19 cellular contexts compared by ENCODE assay signal in genomic region chr1:53341521-53341895, GRCh38. TPM values are rescaled to one million over a fixed set of nuclear protein-coding genes. Genes with fewer than 3 reads are reported as not detected.
A peak's percentile ranks its signal among the peaks of the same experiment; 100 is the strongest.
DNase-seq lines count a peak whose midpoint lies in the region; ATAC-seq, FAIRE-seq and TF ChIP-seq lines count a peak whose summit lies in the region.
"Had no signal": no experiment of that assay in that cellular context is flagged by ENCODE, and none has a peak within 500 bp of the region (broad histone marks: within the 10 kb centered on the region; RNA-seq: fewer than 3 reads in every experiment).

No MANE protein-coding gene starts in this region.

- TF ChIP-seq CTCF in right lobe of liver (IDR thresholded peaks at IDR 0.05) (no peak), HepG2 (CRISPR knock-in tag; IDR thresholded peaks at IDR 0.05) (no peak), chondrocyte (IDR thresholded peaks at IDR 0.05) (no peak), GM23338 (conservative IDR thresholded peaks at IDR 0.05; ENCODE audit: low read depth in 2 of 2) (no peak)

- ATAC-seq in right lobe of liver (no peak), HepG2 (no peak), GM23338 (no peak)

- TF ChIP-seq EP300 in HepG2 (IDR thresholded peaks at IDR 0.05; ENCODE audit: low read depth in 2 of 2, low read length in 2 of 2) (no peak), HepG2 (CRISPR knock-in tag; IDR thresholded peaks at IDR 0.05; ENCODE audit: borderline replicate concordance) (no peak)

- no peak overlapping the region for H3K4me3 Mint-ChIP-seq in chondrocyte (ENCODE audit: unreplicated experiment)
- H3K4me3 Mint-ChIP-seq in GM23338, result no peak overlapping the region
- H3K4me3 Mint-ChIP-seq: CD4-positive, alpha-beta memory T cell had no signal

- FAIRE-seq in HepG2 (lab: Jason Lieb, UNC), result no peak
- FAIRE-seq: G401.6, GM12892, GM19239 had no signal

- H3K27ac ChIP-seq in right lobe of liver (no peak overlapping the region), HepG2 (ENCODE audit: extremely low read length, insufficient read depth, low read length) (no peak overlapping the region), GM23338 (ENCODE audit: low read depth) (no peak overlapping the region)

- H3K4me2 ChIP-seq in HepG2 (ENCODE audit: low read depth, low read length) (no peak overlapping the region), GM23338 (no peak overlapping the region)

- no peaks in the 10 kb centered on the region for H3K9me2 ChIP-seq in GM23338 (ENCODE audit: insufficient read depth)

- 50% methylated on average over 5 of the region's 5 CpGs for WGBS in right lobe of liver (ENCODE audit: insufficient coverage, low coverage, low lambda C conversion rate, missing lambda C conversion rate)
- 38% methylated on average over 5 of the region's 5 CpGs for WGBS in HepG2 (ENCODE audit: low lambda C conversion rate)

- POLR2A ChIA-PET in HepG2 (lab: Yijun Ruan, JAX), result no interaction called here

- H3K27me3 ChIP-seq in right lobe of liver, result no peaks in the 10 kb centered on the region
- H3K27me3 ChIP-seq in HepG2 (ENCODE audit: control insufficient read depth in 1 of 2, insufficient read depth in 2 of 2, low read length in 2 of 2), result peaks cover 4 to 16% of the 10 kb centered on the region in 2 experiments; a peak in 2 of 5 replicates
- H3K27me3 ChIP-seq in GM23338 (ENCODE audit: insufficient read depth), result no peaks in the 10 kb centered on the region
- H3K27me3 ChIP-seq: BE2C had no signal

- no peak overlapping the region for H3K9ac ChIP-seq in HepG2 (ENCODE audit: insufficient read depth, low read depth, low read length)

- in situ Hi-C loops in HepG2 (cut with HindIII; ENCODE audit: extremely low pct_ligation_motif_present, low pct_unique_long_range_greater_than_20kb), result no loop called here

- H3K36me3 Mint-ChIP-seq in chondrocyte (ENCODE audit: low read depth) (no peaks in the 10 kb centered on the region), GM23338 (ENCODE audit: low read depth) (peaks cover 10% of the 10 kb centered on the region)
- H3K36me3 Mint-ChIP-seq: CD4-positive, alpha-beta memory T cell had no signal

- H3K27me3 Mint-ChIP-seq in chondrocyte (ENCODE audit: low read depth), result no peaks in the 10 kb centered on the region
- peaks cover 21% of the 10 kb centered on the region for H3K27me3 Mint-ChIP-seq in GM23338 (ENCODE audit: insufficient read depth, low read depth, poor library complexity)
- H3K27me3 Mint-ChIP-seq: CD4-positive, alpha-beta memory T cell had no signal

- no peaks in the 10 kb centered on the region for H3K9me3 Mint-ChIP-seq in chondrocyte (ENCODE audit: low read depth)
- H3K9me3 Mint-ChIP-seq in GM23338, result peaks cover 5% of the 10 kb centered on the region; the same call in 2 of the 3 replicates
- H3K9me3 Mint-ChIP-seq: CD4-positive, alpha-beta memory T cell had no signal

- no peak overlapping the region for H3K27ac Mint-ChIP-seq in chondrocyte (ENCODE audit: unreplicated experiment)
- H3K27ac Mint-ChIP-seq in GM23338, result no peak overlapping the region

- H3K4me1 ChIP-seq in right lobe of liver (no peaks in the 10 kb centered on the region), HepG2 (ENCODE audit: insufficient read depth, low read length) (peaks cover 11% of the 10 kb centered on the region), GM23338 (ENCODE audit: insufficient read depth) (no peaks in the 10 kb centered on the region)
- H3K4me1 ChIP-seq: BE2C had no signal

- H3K79me2 ChIP-seq in HepG2 (ENCODE audit: insufficient read depth, low read length) (no peaks in the 10 kb centered on the region), GM23338 (replicated peaks; ENCODE audit: insufficient read depth) (no peaks in the 10 kb centered on the region)

- no peaks in the 10 kb centered on the region for H3K36me3 ChIP-seq in right lobe of liver
- no peaks in the 10 kb centered on the region for H3K36me3 ChIP-seq in HepG2 (replicated peaks in 1 of 2; ENCODE audit: control insufficient read depth in 1 of 2, insufficient read depth in 2 of 2, low read length in 2 of 2)
- no peaks in the 10 kb centered on the region for H3K36me3 ChIP-seq in GM23338 (ENCODE audit: insufficient read depth)
- H3K36me3 ChIP-seq: BE2C had no signal

- CTCF ChIA-PET in HepG2 (lab: Yijun Ruan, JAX; ENCODE audit: low intra/inter-chr PET ratio, low total read pairs), result no interaction called here

- H3F3A ChIP-seq in GM23338 (replicated peaks; ENCODE audit: low read depth), result no peaks in the 10 kb centered on the region

- no TSS peak for BruUV-seq in HepG2 (replicated peaks; lab: Mats Ljungman, UMichigan)

- TF ChIP-seq RAD21 in HepG2 (CRISPR knock-in tag; IDR thresholded peaks at IDR 0.05), result no peak

- no peak overlapping the region for H3K4me3 ChIP-seq in right lobe of liver
- no peak overlapping the region for H3K4me3 ChIP-seq in HepG2 (replicated peaks in 1 of 3; ENCODE audit: insufficient read depth in 1 of 3, low read depth in 2 of 3, low read length in 3 of 3)
- H3K4me3 ChIP-seq in GM23338, result no peak overlapping the region

- no peaks in the 10 kb centered on the region for H4K20me1 ChIP-seq in HepG2 (ENCODE audit: insufficient read depth, low read length)
- no peaks in the 10 kb centered on the region for H4K20me1 ChIP-seq in GM23338 (replicated peaks; ENCODE audit: insufficient read depth)

- TF ChIP-seq POLR2A in right lobe of liver (IDR thresholded peaks at IDR 0.05) (no peak), HepG2 (IDR thresholded peaks at IDR 0.05; ENCODE audit: insufficient read depth in 1 of 2, low read depth in 2 of 2, low read length in 2 of 2) (no peak)

- H3K9me3 ChIP-seq in right lobe of liver (no peaks in the 10 kb centered on the region), HepG2 (ENCODE audit: low read length) (no peaks in the 10 kb centered on the region)
- H3K9me3 ChIP-seq: BE2C had no signal

- intact Hi-C loops in right lobe of liver (cut with DNase I), result no loop called here
- intact Hi-C loops in HepG2 (cut with micrococcal nuclease; ENCODE audit: unreplicated experiment), result no loop called here
- intact Hi-C loops in posterior vena cava (cut with DNase I), result no loop called here

- DNase-seq in right lobe of liver, result peak in 2 of 3 donors; percentile 16 to 28
- DNase-seq in HepG2 (ENCODE audit: low spot score), result no peak
- DNase-seq in chondrocyte (ENCODE audit: low spot score), result peak; percentile 54
- DNase-seq in posterior vena cava (ENCODE audit: low spot score), result peak; percentile 56
- no peak for DNase-seq in medulla oblongata (ENCODE audit: extremely low spot score)
- DNase-seq in GM23338 (ENCODE audit: low spot score), result no peak
- DNase-seq in NCI-H1417 (lab: John Stamatoyannopoulos, UW), result no peak
- DNase-seq: BE2C; CD4-positive, alpha-beta memory T cell; DMS79 treated with DMSO at 0.1 percent for 48 hours; GOT3; KG1; NCI-H1048; NCI-H226; NCI-H526 treated with DMSO at 0.1 percent for 48 hours; RPMI8226 had no signal

- H2AFZ ChIP-seq in HepG2 (ENCODE audit: low read length) (no peak overlapping the region), GM23338 (no peak overlapping the region)

- H3K4me1 Mint-ChIP-seq in chondrocyte (ENCODE audit: low read depth), result peaks cover 6% of the 10 kb centered on the region
- peaks cover 7% of the 10 kb centered on the region for H3K4me1 Mint-ChIP-seq in GM23338
- H3K4me1 Mint-ChIP-seq: CD4-positive, alpha-beta memory T cell had no signal

TF ChIP-seq in HepG2, 621 proteins besides CTCF, POLR2A, EP300 and RAD21 (continues in another document):
- no peak for TF ChIP-seq AGO2 (optimal IDR thresholded peaks at IDR 0.05; ENCODE audit: low read depth, low read length)
- TF ChIP-seq JDP2 (CRISPR knock-in tag; IDR thresholded peaks at IDR 0.05; ENCODE audit: borderline replicate concordance), result no peak
- TF ChIP-seq HNRNPLL (IDR thresholded peaks at IDR 0.05; ENCODE audit: low read depth, low read length, poor library complexity, severe bottlenecking), result no peak
- no peak for TF ChIP-seq ZNF317 (CRISPR knock-in tag; IDR thresholded peaks at IDR 0.05)
- no peak for TF ChIP-seq ZNF382 (CRISPR knock-in tag; IDR thresholded peaks at IDR 0.05; ENCODE audit: borderline replicate concordance)

TF ChIP-seq in GM23338, 12 proteins besides CTCF, POLR2A, EP300 and RAD21 (continues in another document):
- no peak for TF ChIP-seq ETS1 (IDR thresholded peaks at IDR 0.05)

RNA-seq across cellular contexts. Expression of gene LRP8, which starts 13.6 kb away (rescaled TPM):
- total RNA-seq in right lobe of liver (1 to 10 TPM in 2 of 6 experiments, under 1 TPM in 4; 0.21 to 1.2 (median 0.56) TPM), HepG2 (2016; rRNA removed; fragmentation: Illumina TruSeq; extraction: Trizol) (7.7 and 17.4 TPM in 2 replicates), chondrocyte (7.1 to 14.5 TPM (median 8.3 TPM) in 3 replicates), posterior vena cava (1 to 10 TPM; 5.7 to 7.2 TPM)
- 2.2 and 4.4 TPM in 2 replicates for total RNA-seq in HepG2 (2016; cell fraction: cytosol; rRNA removed; fragmentation: Illumina TruSeq; extraction: Trizol; ENCODE audit: low read depth)
- 8.1 and 18.8 TPM in 2 replicates for total RNA-seq in HepG2 (2016; cell fraction: insoluble cytoplasmic fraction; rRNA removed; fragmentation: Illumina TruSeq; extraction: Trizol)
- total RNA-seq in HepG2 (2016; cell fraction: membrane; rRNA removed; fragmentation: Illumina TruSeq; extraction: Trizol), result 7.6 and 8.8 TPM in 2 replicates
- 30.3 and 33.7 TPM in 2 replicates for total RNA-seq in HepG2 (2016; cell fraction: nucleus; rRNA removed; fragmentation: Illumina TruSeq; extraction: Trizol)
- polyA plus RNA-seq in HepG2 (2011; rRNA removed) (17.3 and 20.6 TPM in 2 replicates), GM23338 (2016; fragmentation: Nextera tagmentation; extraction: Ambion mirVana) (27.8 and 28.3 TPM in 2 replicates)
- polyA plus RNA-seq in HepG2 (2011; cell fraction: cytosol; rRNA removed), result 10.8 and 12.1 TPM in 2 replicates
- polyA plus RNA-seq in HepG2 (2011; cell fraction: nucleus; rRNA removed), result 64.4 and 71.0 TPM in 2 replicates
- polyA plus RNA-seq in HepG2 (2012), result 6.2 and 8.4 TPM in 2 replicates
- 1.1 and 2.0 TPM in 2 replicates for polyA plus RNA-seq in HepG2 (2016; cell fraction: cytosol; fragmentation: Illumina TruSeq; extraction: Trizol; ENCODE audit: low read depth)
- 7.4 and 8.7 TPM in 2 replicates for polyA plus RNA-seq in HepG2 (2016; cell fraction: insoluble cytoplasmic fraction; fragmentation: Illumina TruSeq; extraction: Trizol; ENCODE audit: low read depth)
- 3.9 and 4.9 TPM in 2 replicates for polyA plus RNA-seq in HepG2 (2016; cell fraction: membrane; fragmentation: Illumina TruSeq; extraction: Trizol; ENCODE audit: low read depth)
- polyA plus RNA-seq in HepG2 (2016; cell fraction: nucleus; fragmentation: Illumina TruSeq; extraction: Trizol; ENCODE audit: insufficient read depth, low read depth), result 51.0 and 61.4 TPM in 2 replicates
- polyA minus RNA-seq in HepG2 (2011; rRNA and poly(A)+ RNA removed; ENCODE audit: low replicate concordance), result 30.5 and 280 TPM in 2 replicates
- 8.3 and 9.2 TPM in 2 replicates for polyA minus RNA-seq in HepG2 (2011; cell fraction: cytosol; rRNA and poly(A)+ RNA removed)
- 28.8 and 29.9 TPM in 2 replicates for polyA minus RNA-seq in HepG2 (2011; cell fraction: nucleus; rRNA and poly(A)+ RNA removed)
- 71.1 and 72.4 TPM in 2 replicates for total RNA-seq in GM23338 (2014; rRNA removed; shearing (Covaris generic))

Comparison
In these comparisons a context has a peak if more than half of its experiments do, and no peak if none do; other contexts are left out.
1. DNase-seq: peak in right lobe of liver (2 of 3), chondrocyte (single experiment) and posterior vena cava (single experiment); none in HepG2 (single experiment), medulla oblongata (single experiment), GM23338 (single experiment) and NCI-H1417 (0 of 3).